ENCODE assay signal across 9 cellular contexts in genomic region chr17:77332981-77333685, GRCh38.
DNase-seq lines count a peak whose midpoint lies in the region; ATAC-seq lines count a peak whose summit lies in the region.
"Had no signal": no experiment of that assay in that cellular context is flagged by ENCODE, and none has a peak within 500 bp of the region (broad histone marks: within the 10 kb centered on the region; RNA-seq: fewer than 3 reads in every experiment).

No MANE protein-coding gene starts in this region.

- H3K4me3 ChIP-seq in aorta (ENCODE audit: low read length in 2 of 2): no peak overlapping the region
- H3K4me3 ChIP-seq: cardiac muscle cell had no signal

- H3K27ac Mint-ChIP-seq in activated naive CD8-positive, alpha-beta T cell: peak overlapping the region; percentile 77
- peak overlapping the region; percentile 93 for H3K27ac Mint-ChIP-seq in memory B cell

- 85 to 89% methylated on average over 7 of the region's 7 CpGs for WGBS in aorta, 2 donors

- intact Hi-C loops in aorta (cut with DNase I): loop anchor here in 1 of 2 donors (5.0 kb wide), 1 partner anchor 74 kb away; no protein-coding TSS in a partner anchor

- peak overlapping the region; percentile 79 for H3K4me3 Mint-ChIP-seq in activated naive CD8-positive, alpha-beta T cell
- H3K4me3 Mint-ChIP-seq in memory B cell: peak overlapping the region; percentile 85

- no peak overlapping the region for H3K27ac ChIP-seq in aorta (ENCODE audit: low read depth in 1 of 2, low read length in 2 of 2)
- H3K27ac ChIP-seq: cardiac muscle cell had no signal

- H3K36me3 ChIP-seq in aorta (ENCODE audit: control insufficient read depth in 1 of 2, insufficient read depth in 2 of 2, low read length in 1 of 2): no peaks in the 10 kb centered on the region
- H3K36me3 ChIP-seq: cardiac muscle cell had no signal

- H3K9me3 ChIP-seq in aorta (ENCODE audit: control insufficient read depth, low read length): peaks cover 1% of the 10 kb centered on the region

- H3K4me1 Mint-ChIP-seq in activated naive CD8-positive, alpha-beta T cell (ENCODE audit: low read depth): peaks cover 41% of the 10 kb centered on the region
- peaks cover 26% of the 10 kb centered on the region for H3K4me1 Mint-ChIP-seq in memory B cell

- peaks cover 7% of the 10 kb centered on the region for H3K36me3 Mint-ChIP-seq in activated naive CD8-positive, alpha-beta T cell
- H3K36me3 Mint-ChIP-seq in memory B cell: peaks cover 2% of the 10 kb centered on the region

- ATAC-seq in memory B cell (ENCODE audit: low read depth) (no peak), aorta (ENCODE audit: low FRiP score) (no peak)

- no peaks in the 10 kb centered on the region for H3K27me3 Mint-ChIP-seq in activated naive CD8-positive, alpha-beta T cell
- no peaks in the 10 kb centered on the region for H3K27me3 Mint-ChIP-seq in memory B cell

- peak; percentile 75 for DNase-seq in AG20443 (ENCODE audit: low spot score)
- peak; percentile 61 for DNase-seq in LoVo (ENCODE audit: low spot score)
- DNase-seq in memory B cell (ENCODE audit: low spot score in 2 of 2): no peak
- no peak for DNase-seq in retina
- no peak for DNase-seq in iPS-NIHi11 (ENCODE audit: low spot score)
- DNase-seq in NCI-H1694 treated with DMSO at 0.1 percent for 48 hours (lab: John Stamatoyannopoulos, UW): no peak
- DNase-seq in aorta: no peak

- no peaks in the 10 kb centered on the region for H3K27me3 ChIP-seq in aorta (ENCODE audit: control insufficient read depth in 1 of 2, insufficient read depth in 2 of 2, low read length in 1 of 2)
- H3K27me3 ChIP-seq: cardiac muscle cell had no signal

- H3K9me3 Mint-ChIP-seq in activated naive CD8-positive, alpha-beta T cell (ENCODE audit: low read depth): no peaks in the 10 kb centered on the region
- H3K9me3 Mint-ChIP-seq in memory B cell: no peaks in the 10 kb centered on the region

- no peaks in the 10 kb centered on the region for H3K4me1 ChIP-seq in aorta (ENCODE audit: control insufficient read depth in 1 of 2, insufficient read depth in 2 of 2, low read length in 2 of 2)

Comparison
In these comparisons a context has a peak if more than half of its experiments do, and no peak if none do; other contexts are left out.
1. DNase-seq: peak in AG20443 (single experiment) and LoVo (single experiment); none in memory B cell (0 of 2), retina (single experiment), iPS-NIHi11 (single experiment), NCI-H1694 treated with DMSO at 0.1 percent for 48 hours (single experiment) and aorta (0 of 2).